1 cellular context compared by ENCODE assay signal in the genomic region with DNA sequence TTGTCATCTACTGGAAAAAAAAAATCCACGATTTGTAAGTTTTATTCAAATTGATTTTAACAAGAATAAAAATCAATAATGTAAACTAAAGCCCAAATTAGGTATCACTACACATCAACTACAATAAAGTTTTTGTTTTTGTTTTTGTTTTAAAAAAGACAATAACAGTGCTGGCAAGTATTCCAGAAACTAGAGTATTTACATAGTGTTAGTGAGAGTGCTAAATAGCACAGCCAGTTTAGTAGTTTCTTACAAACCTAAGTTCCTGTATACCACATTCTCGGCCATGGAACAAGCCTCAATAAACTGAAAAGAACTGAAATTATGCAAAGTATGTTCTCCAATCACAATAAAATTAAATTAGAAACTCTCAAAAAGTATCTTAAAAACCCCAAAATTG.
TF ChIP-seq lines count a peak whose summit lies in the region.

No MANE protein-coding gene starts in this region.

TF ChIP-seq in K562, 482 proteins besides CTCF, POLR2A, EP300 and RAD21:
- peak; percentile 35; the same call in 1 of the 2 replicates for TF ChIP-seq ZBTB40 (IDR thresholded peaks at IDR 0.05)
- TF ChIP-seq ZBTB40 (CRISPR knock-in tag; IDR thresholded peaks at IDR 0.05), result no peak
- TF ChIP-seq RBM22 (IDR thresholded peaks at IDR 0.05; ENCODE audit: low read depth, low read length, poor library complexity, severe bottlenecking), result no peak
- TF ChIP-seq TAL1 (IDR thresholded peaks at IDR 0.05), result no peak
